In the genomic region with DNA sequence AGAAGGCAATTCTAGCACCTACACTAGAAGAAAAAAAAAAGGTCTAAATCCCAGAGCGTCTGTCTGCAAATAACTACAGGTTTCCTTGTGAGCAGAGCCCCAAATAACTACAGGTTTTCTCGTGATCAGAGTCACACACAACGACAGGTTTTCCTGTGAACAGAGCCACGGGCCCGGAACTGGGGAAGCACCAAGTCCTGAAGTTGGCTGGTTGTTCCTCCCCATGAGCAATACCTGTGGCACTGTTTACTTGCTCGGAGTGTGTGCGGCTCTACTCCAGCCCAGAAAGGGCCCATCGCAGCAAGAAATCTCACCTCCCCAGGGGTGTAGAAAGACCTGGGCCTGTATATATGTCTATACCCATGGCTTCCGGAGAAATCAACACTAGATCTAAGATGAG, we compare ENCODE assay signal across 2 cellular contexts.
TF ChIP-seq lines count a peak whose summit lies in the region.

No MANE protein-coding gene starts in this region.

TF ChIP-seq in GM23338, 12 proteins besides CTCF, POLR2A, EP300 and RAD21:
- TF ChIP-seq, protein P1, sequence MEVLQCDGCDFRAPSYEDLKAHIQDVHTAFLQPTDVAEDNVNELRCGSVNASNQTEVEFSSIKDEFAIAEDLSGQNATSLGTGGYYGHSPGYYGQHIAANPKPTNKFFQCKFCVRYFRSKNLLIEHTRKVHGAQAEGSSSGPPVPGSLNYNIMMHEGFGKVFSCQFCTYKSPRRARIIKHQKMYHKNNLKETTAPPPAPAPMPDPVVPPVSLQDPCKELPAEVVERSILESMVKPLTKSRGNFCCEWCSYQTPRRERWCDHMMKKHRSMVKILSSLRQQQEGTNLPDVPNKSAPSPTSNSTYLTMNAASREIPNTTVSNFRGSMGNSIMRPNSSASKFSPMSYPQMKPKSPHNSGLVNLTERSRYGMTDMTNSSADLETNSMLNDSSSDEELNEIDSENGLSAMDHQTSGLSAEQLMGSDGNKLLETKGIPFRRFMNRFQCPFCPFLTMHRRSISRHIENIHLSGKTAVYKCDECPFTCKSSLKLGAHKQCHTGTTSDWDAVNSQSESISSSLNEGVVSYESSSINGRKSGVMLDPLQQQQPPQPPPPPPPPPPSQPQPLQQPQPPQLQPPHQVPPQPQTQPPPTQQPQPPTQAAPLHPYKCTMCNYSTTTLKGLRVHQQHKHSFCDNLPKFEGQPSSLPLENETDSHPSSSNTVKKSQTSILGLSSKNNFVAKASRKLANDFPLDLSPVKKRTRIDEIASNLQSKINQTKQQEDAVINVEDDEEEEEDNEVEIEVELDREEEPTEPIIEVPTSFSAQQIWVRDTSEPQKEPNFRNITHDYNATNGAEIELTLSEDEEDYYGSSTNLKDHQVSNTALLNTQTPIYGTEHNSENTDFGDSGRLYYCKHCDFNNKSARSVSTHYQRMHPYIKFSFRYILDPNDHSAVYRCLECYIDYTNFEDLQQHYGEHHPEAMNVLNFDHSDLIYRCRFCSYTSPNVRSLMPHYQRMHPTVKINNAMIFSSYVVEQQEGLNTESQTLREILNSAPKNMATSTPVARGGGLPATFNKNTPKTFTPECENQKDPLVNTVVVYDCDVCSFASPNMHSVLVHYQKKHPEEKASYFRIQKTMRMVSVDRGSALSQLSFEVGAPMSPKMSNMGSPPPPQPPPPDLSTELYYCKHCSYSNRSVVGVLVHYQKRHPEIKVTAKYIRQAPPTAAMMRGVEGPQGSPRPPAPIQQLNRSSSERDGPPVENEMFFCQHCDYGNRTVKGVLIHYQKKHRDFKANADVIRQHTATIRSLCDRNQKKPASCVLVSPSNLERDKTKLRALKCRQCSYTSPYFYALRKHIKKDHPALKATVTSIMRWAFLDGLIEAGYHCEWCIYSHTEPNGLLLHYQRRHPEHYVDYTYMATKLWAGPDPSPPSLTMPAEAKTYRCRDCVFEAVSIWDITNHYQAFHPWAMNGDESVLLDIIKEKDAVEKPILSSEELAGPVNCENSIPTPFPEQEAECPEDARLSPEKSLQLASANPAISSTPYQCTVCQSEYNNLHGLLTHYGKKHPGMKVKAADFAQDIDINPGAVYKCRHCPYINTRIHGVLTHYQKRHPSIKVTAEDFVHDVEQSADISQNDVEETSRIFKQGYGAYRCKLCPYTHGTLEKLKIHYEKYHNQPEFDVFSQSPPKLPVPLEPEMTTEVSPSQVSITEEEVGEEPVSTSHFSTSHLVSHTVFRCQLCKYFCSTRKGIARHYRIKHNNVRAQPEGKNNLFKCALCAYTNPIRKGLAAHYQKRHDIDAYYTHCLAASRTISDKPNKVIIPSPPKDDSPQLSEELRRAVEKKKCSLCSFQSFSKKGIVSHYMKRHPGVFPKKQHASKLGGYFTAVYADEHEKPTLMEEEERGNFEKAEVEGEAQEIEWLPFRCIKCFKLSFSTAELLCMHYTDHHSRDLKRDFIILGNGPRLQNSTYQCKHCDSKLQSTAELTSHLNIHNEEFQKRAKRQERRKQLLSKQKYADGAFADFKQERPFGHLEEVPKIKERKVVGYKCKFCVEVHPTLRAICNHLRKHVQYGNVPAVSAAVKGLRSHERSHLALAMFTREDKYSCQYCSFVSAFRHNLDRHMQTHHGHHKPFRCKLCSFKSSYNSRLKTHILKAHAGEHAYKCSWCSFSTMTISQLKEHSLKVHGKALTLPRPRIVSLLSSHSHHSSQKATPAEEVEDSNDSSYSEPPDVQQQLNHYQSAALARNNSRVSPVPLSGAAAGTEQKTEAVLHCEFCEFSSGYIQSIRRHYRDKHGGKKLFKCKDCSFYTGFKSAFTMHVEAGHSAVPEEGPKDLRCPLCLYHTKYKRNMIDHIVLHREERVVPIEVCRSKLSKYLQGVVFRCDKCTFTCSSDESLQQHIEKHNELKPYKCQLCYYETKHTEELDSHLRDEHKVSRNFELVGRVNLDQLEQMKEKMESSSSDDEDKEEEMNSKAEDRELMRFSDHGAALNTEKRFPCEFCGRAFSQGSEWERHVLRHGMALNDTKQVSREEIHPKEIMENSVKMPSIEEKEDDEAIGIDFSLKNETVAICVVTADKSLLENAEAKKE (CRISPR knock-in tag; IDR thresholded peaks at IDR 0.05), result no peak
- no peak for TF ChIP-seq STAT1 (IDR thresholded peaks at IDR 0.05; ENCODE audit: unreplicated experiment)
- TF ChIP-seq CREB1 (CRISPR knock-in tag; IDR thresholded peaks at IDR 0.05; ENCODE audit: low read depth), result no peak
- TF ChIP-seq ZNF331 (CRISPR knock-in tag; IDR thresholded peaks at IDR 0.05; ENCODE audit: low read depth), result no peak
- no peak for TF ChIP-seq EZH2 (IDR thresholded peaks at IDR 0.05; ENCODE audit: low read depth, unreplicated experiment)
- no peak for TF ChIP-seq EZH2phosphoT487 (IDR thresholded peaks at IDR 0.05; ENCODE audit: unreplicated experiment)
- TF ChIP-seq ZNF114 (CRISPR knock-in tag; IDR thresholded peaks at IDR 0.05), result no peak

TF ChIP-seq in HepG2, 621 proteins besides CTCF, POLR2A, EP300 and RAD21:
- TF ChIP-seq AGO1 (IDR thresholded peaks at IDR 0.05; ENCODE audit: low read depth, low read length, poor library complexity, severe bottlenecking) (no peak), ZNF263 (CRISPR knock-in tag; IDR thresholded peaks at IDR 0.05) (peak; percentile 70; the same call in 1 of the 2 replicates), MIXL1 (CRISPR knock-in tag; IDR thresholded peaks at IDR 0.05) (0 out of 2 replicates have a peak, but pooled peaks have one; percentile 4), ZKSCAN5 (CRISPR knock-in tag; IDR thresholded peaks at IDR 0.05) (peak; percentile 93), PHB2 (IDR thresholded peaks at IDR 0.05; ENCODE audit: partially characterized antibody) (no peak), WIZ (CRISPR knock-in tag; IDR thresholded peaks at IDR 0.05) (0 out of 2 replicates have a peak, but pooled peaks have one; percentile 29), GFI1 (CRISPR knock-in tag; IDR thresholded peaks at IDR 0.05; ENCODE audit: borderline replicate concordance) (0 out of 2 replicates have a peak, but pooled peaks have one; percentile 29), GATAD2A (CRISPR knock-in tag; IDR thresholded peaks at IDR 0.05) (0 out of 2 replicates have a peak, but pooled peaks have one; percentile 1), KDM3A (CRISPR knock-in tag; IDR thresholded peaks at IDR 0.05; ENCODE audit: low read depth) (no peak; the same call in 1 of the 2 replicates)
- TF ChIP-seq, protein P2, sequence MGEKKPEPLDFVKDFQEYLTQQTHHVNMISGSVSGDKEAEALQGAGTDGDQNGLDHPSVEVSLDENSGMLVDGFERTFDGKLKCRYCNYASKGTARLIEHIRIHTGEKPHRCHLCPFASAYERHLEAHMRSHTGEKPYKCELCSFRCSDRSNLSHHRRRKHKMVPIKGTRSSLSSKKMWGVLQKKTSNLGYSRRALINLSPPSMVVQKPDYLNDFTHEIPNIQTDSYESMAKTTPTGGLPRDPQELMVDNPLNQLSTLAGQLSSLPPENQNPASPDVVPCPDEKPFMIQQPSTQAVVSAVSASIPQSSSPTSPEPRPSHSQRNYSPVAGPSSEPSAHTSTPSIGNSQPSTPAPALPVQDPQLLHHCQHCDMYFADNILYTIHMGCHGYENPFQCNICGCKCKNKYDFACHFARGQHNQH (CRISPR knock-in tag; IDR thresholded peaks at IDR 0.05), result peak; percentile 33; the same call in 1 of the 2 replicates
TF ChIP-seq in HepG2: peak in this region for 7.
